ENCODE assay signal across 9 cellular contexts in genomic region chr19:53906211-53907192, GRCh38. TPM values are rescaled to one million over a fixed set of nuclear protein-coding genes. Genes with fewer than 3 reads are reported as not detected.
A peak's percentile ranks its signal among the peaks of the same experiment; 100 is the strongest.
DNase-seq lines count a peak whose midpoint lies in the region; ATAC-seq and TF ChIP-seq lines count a peak whose summit lies in the region.
"Had no signal": no experiment of that assay in that cellular context is flagged by ENCODE, and none has a peak within 500 bp of the region (broad histone marks: within the 10 kb centered on the region; RNA-seq: fewer than 3 reads in every experiment).

No MANE protein-coding gene starts in this region.

- WGBS in psoas muscle, 3 donors, result 10 to 12% (median 12%) methylated on average over 47 to 48 of the region's 48 CpGs

- peaks cover 6% of the 10 kb centered on the region for H3K4me1 Mint-ChIP-seq in activated T-helper 17 cell treated with anti-CD3 and anti-CD28 coated beads, Interleukin-2, amount 50 U/mL, for 72 hours

- peak overlapping the region; percentile 61 for H3K4me3 ChIP-seq in NT2/D1 (ENCODE audit: insufficient read length, low read depth)
- H3K4me3 ChIP-seq in psoas muscle, result peak overlapping the region; percentile 4

- no peak overlapping the region for H3K4me3 Mint-ChIP-seq in activated T-helper 17 cell treated with anti-CD3 and anti-CD28 coated beads, Interleukin-2, amount 50 U/mL, for 72 hours

- intact Hi-C loops in psoas muscle (cut with DNase I), result loop anchor here (2.0 kb wide), 1 partner anchor 118 kb away; no protein-coding TSS in a partner anchor

- peaks cover 64% of the 10 kb centered on the region for H3K27me3 Mint-ChIP-seq in activated T-helper 17 cell treated with anti-CD3 and anti-CD28 coated beads, Interleukin-2, amount 50 U/mL, for 72 hours

- peak; percentile 84 for TF ChIP-seq CTCF in psoas muscle (IDR thresholded peaks at IDR 0.05)

- peak overlapping the region; percentile 15 for H3K9ac ChIP-seq in NT2/D1 (ENCODE audit: insufficient read length, low read depth)

- no peaks in the 10 kb centered on the region for H3K36me3 Mint-ChIP-seq in activated T-helper 17 cell treated with anti-CD3 and anti-CD28 coated beads, Interleukin-2, amount 50 U/mL, for 72 hours (ENCODE audit: low read depth)
- H3K36me3 Mint-ChIP-seq: IgD-negative memory B cell had no signal

- no peaks in the 10 kb centered on the region for H3K36me3 ChIP-seq in NT2/D1 (ENCODE audit: insufficient read depth, insufficient read length, low read length)
- H3K36me3 ChIP-seq in psoas muscle (ENCODE audit: insufficient read depth in 1 of 2, low read depth in 1 of 2), result no peaks in the 10 kb centered on the region

- H3K4me1 ChIP-seq in NT2/D1 (ENCODE audit: insufficient read depth, insufficient read length) (no peaks in the 10 kb centered on the region), psoas muscle (peaks cover 8% of the 10 kb centered on the region)

- DNase-seq in EH (ENCODE audit: low read depth) (peak; percentile 24), NT2/D1 (ENCODE audit: low read depth, low spot score) (no peak), glomerular visceral epithelial cell (ENCODE audit: extremely low spot score) (peak; percentile 25), psoas muscle (peak; percentile 45 to 72), NCI-H1417 (lab: John Stamatoyannopoulos, UW) (no peak), middle frontal gyrus (ENCODE audit: extremely low spot score, low spot score) (no peak)

- H3K9me3 ChIP-seq in NT2/D1 (ENCODE audit: insufficient read depth, low read length) (no peaks in the 10 kb centered on the region), psoas muscle (no peaks in the 10 kb centered on the region)

- peak; percentile 61 for ATAC-seq in activated T-helper 17 cell treated with anti-CD3 and anti-CD28 coated beads, Interleukin-2, amount 50 U/mL, for 72 hours (replicated peaks)
- peak; percentile 53 to 81 (median 59) for ATAC-seq in psoas muscle
- no peak for ATAC-seq in HG03520 (IDR thresholded peaks at IDR 0.05; ENCODE audit: unreplicated experiment)

- no peak overlapping the region for H3K27ac ChIP-seq in psoas muscle

- no peak overlapping the region for H3K27ac Mint-ChIP-seq in activated T-helper 17 cell treated with anti-CD3 and anti-CD28 coated beads, Interleukin-2, amount 50 U/mL, for 72 hours
- H3K27ac Mint-ChIP-seq: IgD-negative memory B cell had no signal

- no peaks in the 10 kb centered on the region for H3K9me3 Mint-ChIP-seq in activated T-helper 17 cell treated with anti-CD3 and anti-CD28 coated beads, Interleukin-2, amount 50 U/mL, for 72 hours

- H3K27me3 ChIP-seq in NT2/D1 (ENCODE audit: insufficient read depth, insufficient read length) (peaks cover 44% of the 10 kb centered on the region), psoas muscle (ENCODE audit: insufficient read depth in 3 of 3, low read length in 2 of 3) (peaks cover 0 to 58% (median 35%) of the 10 kb centered on the region in 3 donors)

RNA-seq across cellular contexts. Expression of gene CACNG7, which starts 2.6 kb away (rescaled TPM):
- total RNA-seq in activated T-helper 17 cell treated with anti-CD3 and anti-CD28 coated beads, Interleukin-2, amount 50 U/mL, for 72 hours, result not detected
- not detected for total RNA-seq in psoas muscle
- under 1 TPM in 1 of 3 donors, not detected in 2; 0.05 TPM for polyA plus RNA-seq in psoas muscle
- polyA plus RNA-seq: IgD-negative memory B cell had no signal

RNA-seq across cellular contexts. Expression of gene PRKCG, which starts 24.5 kb away (rescaled TPM):
- total RNA-seq in activated T-helper 17 cell treated with anti-CD3 and anti-CD28 coated beads, Interleukin-2, amount 50 U/mL, for 72 hours, result not detected
- not detected for total RNA-seq in psoas muscle
- under 1 TPM in 1 of 3 donors, not detected in 2; 0.01 TPM for polyA plus RNA-seq in psoas muscle
- polyA plus RNA-seq: IgD-negative memory B cell had no signal

RNA-seq across cellular contexts. Expression of gene MYADM, which starts 38.8 kb away (rescaled TPM):
- total RNA-seq in activated T-helper 17 cell treated with anti-CD3 and anti-CD28 coated beads, Interleukin-2, amount 50 U/mL, for 72 hours, result 10 to 100 TPM; 48.8 to 72.8 TPM
- total RNA-seq in psoas muscle, result 10 to 100 TPM; 17.0 to 23.3 (median 20.3) TPM
- 10 to 100 TPM in 1 of 3 donors, 1 to 10 TPM in 2; 5.5 to 17.2 (median 7.7) TPM for polyA plus RNA-seq in psoas muscle

RNA-seq across cellular contexts. Expression of gene CACNG8, which starts 56.2 kb away (rescaled TPM):
- under 1 TPM in 1 of 2 donors, not detected in 1; 0.05 TPM for total RNA-seq in activated T-helper 17 cell treated with anti-CD3 and anti-CD28 coated beads, Interleukin-2, amount 50 U/mL, for 72 hours
- total RNA-seq in psoas muscle, result under 1 TPM; 0.15 to 0.26 (median 0.17) TPM
- under 1 TPM; 0.04 to 0.42 (median 0.08) TPM for polyA plus RNA-seq in psoas muscle
- polyA plus RNA-seq: IgD-negative memory B cell had no signal

Comparison
In these comparisons a context has a peak if more than half of its experiments do, and no peak if none do; other contexts are left out.
1. DNase-seq: peak in EH (single experiment), glomerular visceral epithelial cell (single experiment) and psoas muscle (2 of 2); none in NT2/D1 (single experiment), NCI-H1417 (0 of 3) and middle frontal gyrus (single experiment).